In the genomic region with DNA sequence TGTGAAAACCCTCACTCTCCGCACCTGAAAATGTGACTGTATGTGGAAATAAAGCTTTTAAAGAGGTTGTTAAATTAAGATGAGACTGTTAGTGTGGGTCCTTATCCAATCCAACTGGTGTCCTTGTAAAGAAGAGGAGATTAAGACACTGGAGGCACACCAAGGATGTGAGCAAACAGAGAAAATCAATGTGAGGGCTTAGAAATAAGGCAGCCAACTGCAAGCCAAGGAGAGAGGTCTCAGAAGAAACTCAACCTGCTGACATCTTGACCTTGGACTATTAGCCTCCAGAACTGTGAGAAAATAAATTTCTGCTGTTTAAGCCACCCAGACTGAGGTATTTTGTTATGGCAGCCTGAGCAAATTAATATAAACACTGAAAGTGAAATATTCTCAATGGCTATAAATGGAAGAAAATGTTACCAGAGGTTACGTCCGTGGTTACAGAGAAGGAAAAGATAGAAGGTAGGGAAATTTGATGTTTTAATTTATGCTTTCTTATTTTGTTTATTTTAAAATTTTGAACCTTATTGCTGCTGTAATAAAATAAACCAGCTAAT, we compare ENCODE assay signal across 16 cellular contexts. TPM values are rescaled to one million over a fixed set of nuclear protein-coding genes. Genes with fewer than 3 reads are reported as not detected.
"Had no signal": no experiment of that assay in that cellular context is flagged by ENCODE, and none has a peak within 500 bp of the region (broad histone marks: within the 10 kb centered on the region; RNA-seq: fewer than 3 reads in every experiment).

No MANE protein-coding gene starts in this region.

- H3K27ac Mint-ChIP-seq: naive thymus-derived CD8-positive, alpha-beta T cell; stimulated activated effector memory CD8-positive, alpha-beta T cell treated with anti-CD3 and anti-CD28 coated beads, Interleukin-12 subunit alpha, Interleukin-12 subunit beta, amount 100 ng/mL, for 72 hours; stimulated activated naive CD8-positive, alpha-beta T cell treated with anti-CD3 and anti-CD28 coated beads, Interleukin-15, Interleukin-2, amounts not matched to agents 100 ng/mL and 50 ng/mL, for 24 hours had no signal

- DNase-seq: effector CD4-positive, alpha-beta T cell; heart right ventricle; islet precursor cell; mammary epithelial cell; naive thymus-derived CD8-positive, alpha-beta T cell; right cardiac atrium; stimulated activated CD4-positive, alpha-beta T cell treated with anti-CD3 and anti-CD28 coated beads, Interleukin-4, amount 100 ng/mL, for 1 hour; stimulated activated CD8-positive, alpha-beta memory T cell treated with anti-CD3 and anti-CD28 coated beads, Interleukin-4, amount 100 ng/mL, for 48 hours; testis; upper lobe of right lung had no signal

- H3K27ac ChIP-seq: coronary artery, heart right ventricle, testis, tibial nerve, upper lobe of right lung, vagina had no signal

- H3K4me3 ChIP-seq: coronary artery, heart right ventricle, testis, tibial nerve, upper lobe of right lung, vagina had no signal

- H3K4me1 Mint-ChIP-seq: naive thymus-derived CD8-positive, alpha-beta T cell; stimulated activated effector memory CD8-positive, alpha-beta T cell treated with anti-CD3 and anti-CD28 coated beads, Interleukin-12 subunit alpha, Interleukin-12 subunit beta, amount 100 ng/mL, for 72 hours had no signal

- H3K36me3 ChIP-seq: heart right ventricle, tibial nerve, upper lobe of right lung, vagina had no signal

- ATAC-seq: heart right ventricle; left lobe of liver; naive thymus-derived CD8-positive, alpha-beta T cell; right cardiac atrium; stimulated activated effector memory CD8-positive, alpha-beta T cell treated with anti-CD3 and anti-CD28 coated beads, Interleukin-12 subunit alpha, Interleukin-12 subunit beta, amount 100 ng/mL, for 72 hours; upper lobe of right lung had no signal

- H3K4me3 Mint-ChIP-seq: naive thymus-derived CD8-positive, alpha-beta T cell; stimulated activated effector memory CD8-positive, alpha-beta T cell treated with anti-CD3 and anti-CD28 coated beads, Interleukin-12 subunit alpha, Interleukin-12 subunit beta, amount 100 ng/mL, for 72 hours; stimulated activated naive CD8-positive, alpha-beta T cell treated with anti-CD3 and anti-CD28 coated beads, Interleukin-15, Interleukin-2, amounts not matched to agents 100 ng/mL and 50 ng/mL, for 24 hours had no signal

- H3K27me3 ChIP-seq: heart right ventricle, testis, tibial nerve, upper lobe of right lung, vagina had no signal

- H3K27me3 Mint-ChIP-seq: stimulated activated naive CD8-positive, alpha-beta T cell treated with anti-CD3 and anti-CD28 coated beads, Interleukin-15, Interleukin-2, amounts not matched to agents 100 ng/mL and 50 ng/mL, for 24 hours had no signal

- H3K4me1 ChIP-seq: testis, tibial nerve, upper lobe of right lung, vagina had no signal

- H3K9me3 ChIP-seq: testis, upper lobe of right lung had no signal

- H3K36me3 Mint-ChIP-seq: naive thymus-derived CD8-positive, alpha-beta T cell; stimulated activated effector memory CD8-positive, alpha-beta T cell treated with anti-CD3 and anti-CD28 coated beads, Interleukin-12 subunit alpha, Interleukin-12 subunit beta, amount 100 ng/mL, for 72 hours had no signal

RNA-seq across cellular contexts. Expression of a gene that starts 22.4 kb away (rescaled TPM):
- total RNA-seq: naive thymus-derived CD8-positive, alpha-beta T cell had no signal
- polyA plus RNA-seq: naive thymus-derived CD8-positive, alpha-beta T cell had no signal
